In genomic region chr11:118615996-118616395, GRCh38 we compare ENCODE assay signal across 1 cellular context.
TF ChIP-seq lines count a peak whose summit lies in the region.

No MANE protein-coding gene starts in this region.

TF ChIP-seq in GM23338, 12 proteins besides CTCF, POLR2A, EP300 and RAD21 (continued from another document):
- no peak for TF ChIP-seq ETS1 (IDR thresholded peaks at IDR 0.05)
- TF ChIP-seq, protein P1, sequence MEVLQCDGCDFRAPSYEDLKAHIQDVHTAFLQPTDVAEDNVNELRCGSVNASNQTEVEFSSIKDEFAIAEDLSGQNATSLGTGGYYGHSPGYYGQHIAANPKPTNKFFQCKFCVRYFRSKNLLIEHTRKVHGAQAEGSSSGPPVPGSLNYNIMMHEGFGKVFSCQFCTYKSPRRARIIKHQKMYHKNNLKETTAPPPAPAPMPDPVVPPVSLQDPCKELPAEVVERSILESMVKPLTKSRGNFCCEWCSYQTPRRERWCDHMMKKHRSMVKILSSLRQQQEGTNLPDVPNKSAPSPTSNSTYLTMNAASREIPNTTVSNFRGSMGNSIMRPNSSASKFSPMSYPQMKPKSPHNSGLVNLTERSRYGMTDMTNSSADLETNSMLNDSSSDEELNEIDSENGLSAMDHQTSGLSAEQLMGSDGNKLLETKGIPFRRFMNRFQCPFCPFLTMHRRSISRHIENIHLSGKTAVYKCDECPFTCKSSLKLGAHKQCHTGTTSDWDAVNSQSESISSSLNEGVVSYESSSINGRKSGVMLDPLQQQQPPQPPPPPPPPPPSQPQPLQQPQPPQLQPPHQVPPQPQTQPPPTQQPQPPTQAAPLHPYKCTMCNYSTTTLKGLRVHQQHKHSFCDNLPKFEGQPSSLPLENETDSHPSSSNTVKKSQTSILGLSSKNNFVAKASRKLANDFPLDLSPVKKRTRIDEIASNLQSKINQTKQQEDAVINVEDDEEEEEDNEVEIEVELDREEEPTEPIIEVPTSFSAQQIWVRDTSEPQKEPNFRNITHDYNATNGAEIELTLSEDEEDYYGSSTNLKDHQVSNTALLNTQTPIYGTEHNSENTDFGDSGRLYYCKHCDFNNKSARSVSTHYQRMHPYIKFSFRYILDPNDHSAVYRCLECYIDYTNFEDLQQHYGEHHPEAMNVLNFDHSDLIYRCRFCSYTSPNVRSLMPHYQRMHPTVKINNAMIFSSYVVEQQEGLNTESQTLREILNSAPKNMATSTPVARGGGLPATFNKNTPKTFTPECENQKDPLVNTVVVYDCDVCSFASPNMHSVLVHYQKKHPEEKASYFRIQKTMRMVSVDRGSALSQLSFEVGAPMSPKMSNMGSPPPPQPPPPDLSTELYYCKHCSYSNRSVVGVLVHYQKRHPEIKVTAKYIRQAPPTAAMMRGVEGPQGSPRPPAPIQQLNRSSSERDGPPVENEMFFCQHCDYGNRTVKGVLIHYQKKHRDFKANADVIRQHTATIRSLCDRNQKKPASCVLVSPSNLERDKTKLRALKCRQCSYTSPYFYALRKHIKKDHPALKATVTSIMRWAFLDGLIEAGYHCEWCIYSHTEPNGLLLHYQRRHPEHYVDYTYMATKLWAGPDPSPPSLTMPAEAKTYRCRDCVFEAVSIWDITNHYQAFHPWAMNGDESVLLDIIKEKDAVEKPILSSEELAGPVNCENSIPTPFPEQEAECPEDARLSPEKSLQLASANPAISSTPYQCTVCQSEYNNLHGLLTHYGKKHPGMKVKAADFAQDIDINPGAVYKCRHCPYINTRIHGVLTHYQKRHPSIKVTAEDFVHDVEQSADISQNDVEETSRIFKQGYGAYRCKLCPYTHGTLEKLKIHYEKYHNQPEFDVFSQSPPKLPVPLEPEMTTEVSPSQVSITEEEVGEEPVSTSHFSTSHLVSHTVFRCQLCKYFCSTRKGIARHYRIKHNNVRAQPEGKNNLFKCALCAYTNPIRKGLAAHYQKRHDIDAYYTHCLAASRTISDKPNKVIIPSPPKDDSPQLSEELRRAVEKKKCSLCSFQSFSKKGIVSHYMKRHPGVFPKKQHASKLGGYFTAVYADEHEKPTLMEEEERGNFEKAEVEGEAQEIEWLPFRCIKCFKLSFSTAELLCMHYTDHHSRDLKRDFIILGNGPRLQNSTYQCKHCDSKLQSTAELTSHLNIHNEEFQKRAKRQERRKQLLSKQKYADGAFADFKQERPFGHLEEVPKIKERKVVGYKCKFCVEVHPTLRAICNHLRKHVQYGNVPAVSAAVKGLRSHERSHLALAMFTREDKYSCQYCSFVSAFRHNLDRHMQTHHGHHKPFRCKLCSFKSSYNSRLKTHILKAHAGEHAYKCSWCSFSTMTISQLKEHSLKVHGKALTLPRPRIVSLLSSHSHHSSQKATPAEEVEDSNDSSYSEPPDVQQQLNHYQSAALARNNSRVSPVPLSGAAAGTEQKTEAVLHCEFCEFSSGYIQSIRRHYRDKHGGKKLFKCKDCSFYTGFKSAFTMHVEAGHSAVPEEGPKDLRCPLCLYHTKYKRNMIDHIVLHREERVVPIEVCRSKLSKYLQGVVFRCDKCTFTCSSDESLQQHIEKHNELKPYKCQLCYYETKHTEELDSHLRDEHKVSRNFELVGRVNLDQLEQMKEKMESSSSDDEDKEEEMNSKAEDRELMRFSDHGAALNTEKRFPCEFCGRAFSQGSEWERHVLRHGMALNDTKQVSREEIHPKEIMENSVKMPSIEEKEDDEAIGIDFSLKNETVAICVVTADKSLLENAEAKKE (CRISPR knock-in tag; IDR thresholded peaks at IDR 0.05), result no peak
